In genomic region chr18:2900742-2901404, GRCh38 we compare ENCODE assay signal across 24 cellular contexts. TPM values are rescaled to one million over a fixed set of nuclear protein-coding genes. Genes with fewer than 3 reads are reported as not detected.
DNase-seq lines count a peak whose midpoint lies in the region; ATAC-seq, FAIRE-seq and TF ChIP-seq lines count a peak whose summit lies in the region.
"Had no signal": no experiment of that assay in that cellular context is flagged by ENCODE, and none has a peak within 500 bp of the region (broad histone marks: within the 10 kb centered on the region; RNA-seq: fewer than 3 reads in every experiment).

No MANE protein-coding gene starts in this region.

- H3K9me3 ChIP-seq in testis (no peaks in the 10 kb centered on the region), pancreas (no peaks in the 10 kb centered on the region)
- H3K9me3 ChIP-seq: psoas muscle, upper lobe of right lung had no signal

- H3K4me3 ChIP-seq in testis = no peak overlapping the region
- no peak overlapping the region for H3K4me3 ChIP-seq in pancreas
- H3K4me3 ChIP-seq: psoas muscle, smooth muscle cell, upper lobe of right lung had no signal

- H3K27me3 ChIP-seq in testis = no peaks in the 10 kb centered on the region
- no peaks in the 10 kb centered on the region for H3K27me3 ChIP-seq in pancreas
- H3K27me3 ChIP-seq: upper lobe of right lung had no signal

- H3K36me3 ChIP-seq in testis (ENCODE audit: low read depth, missing control alignments) (no peaks in the 10 kb centered on the region), pancreas (no peaks in the 10 kb centered on the region)
- H3K36me3 ChIP-seq: upper lobe of right lung had no signal

- H3K4me1 ChIP-seq in testis (peaks cover 18% of the 10 kb centered on the region), pancreas (no peaks in the 10 kb centered on the region)
- H3K4me1 ChIP-seq: psoas muscle had no signal

- WGBS in testis, 2 donors = 67 to 70% methylated on average over 7 of the region's 7 CpGs
- WGBS in pancreas, 2 donors = 68 to 72% methylated on average over 7 of the region's 7 CpGs

- peak; percentile 55 for DNase-seq in activated effector memory CD4-positive, alpha-beta T cell treated with anti-CD3 and anti-CD28 coated beads, Interleukin-2, amount 50 U/mL, for 16 hours
- DNase-seq in activated effector memory CD4-positive, alpha-beta T cell treated with Interleukin-2 at 50 U/mL for 16 hours = no peak
- DNase-seq in NCI-H69 (lab: John Stamatoyannopoulos, UW) (peak; percentile 32), islet precursor cell (peak; percentile 49), urothelium cell line (ENCODE audit: low spot score) (no peak), testis (no peak), pancreas (no peak)
- DNase-seq: ACHN; activated CD4-positive, alpha-beta T cell treated with anti-CD3 and anti-CD28 coated beads, Interleukin-2, amount 50 U/mL, for 48 hours; activated T-cell treated with anti-CD3 and anti-CD28 coated beads, Interleukin-2, amount 50 U/mL, for 4 hours; KBM-7; NCI-H2029 treated with DMSO at 0.1 percent for 48 hours; NCI-H446 treated with DMSO at 0.1 percent for 48 hours; stimulated activated CD4-positive, alpha-beta T cell treated with anti-CD3 and anti-CD28 coated beads, Interleukin-4, amount 100 ng/mL, for 1 hour; stimulated activated naive CD8-positive, alpha-beta T cell treated with anti-CD3 and anti-CD28 coated beads, Interleukin-15, amount 100 ng/mL, for 72 hours; T-helper 2 cell; upper lobe of right lung had no signal

- ATAC-seq in pancreas = no peak
- ATAC-seq in GM21515 (IDR thresholded peaks at IDR 0.05; ENCODE audit: unreplicated experiment) = no peak
- ATAC-seq: activated naive CD4-positive, alpha-beta T cell treated with anti-CD3 and anti-CD28 coated beads, Interleukin-2, amount 50 U/mL, for 72 hours; activated T-cell treated with anti-CD3 and anti-CD28 coated beads, Interleukin-2, amount 50 U/mL, for 4 hours; stimulated activated naive CD8-positive, alpha-beta T cell treated with anti-CD3 and anti-CD28 coated beads, Interleukin-15, amount 100 ng/mL, for 72 hours; upper lobe of right lung; WTC11 had no signal

- TF ChIP-seq CTCF in testis (IDR thresholded peaks at IDR 0.05) (no peak), pancreas (IDR thresholded peaks at IDR 0.05) (no peak)

- intact Hi-C loops in testis (cut with DNase I; ENCODE audit: low total_unique reads) = no loop called here
- intact Hi-C loops in pancreas (cut with DNase I) = no loop called here

- H3K27ac ChIP-seq in testis (no peak overlapping the region), pancreas (no peak overlapping the region)
- H3K27ac ChIP-seq: psoas muscle, upper lobe of right lung had no signal

- no peak for TF ChIP-seq POLR2A in testis (IDR thresholded peaks at IDR 0.05)

- FAIRE-seq in urothelium cell line (lab: Jason Lieb, UNC) (peak; percentile 55), pancreas (lab: Jason Lieb, UNC) (no peak)
- FAIRE-seq: GM12892 had no signal

RNA-seq across cellular contexts. Expression of gene EMILIN2, which starts 54.1 kb away (rescaled TPM):
- total RNA-seq in testis (10 to 100 TPM; 26.4 to 34.1 TPM), pancreas (10 to 100 TPM in 1 of 6 donors, 1 to 10 TPM in 3, under 1 TPM in 2; 0.43 to 11.0 (median 3.3) TPM)
- polyA plus RNA-seq in testis (ENCODE audit: insufficient read depth, low read depth, low replicate concordance) (21.4 TPM), pancreas (1 to 10 TPM; 2.8 to 4.0 TPM)
- polyA plus RNA-seq: neural cell had no signal

Comparison
In these comparisons a context has a peak if more than half of its experiments do, and no peak if none do; other contexts are left out.
1. DNase-seq: peak in activated effector memory CD4-positive, alpha-beta T cell treated with anti-CD3 and anti-CD28 coated beads, Interleukin-2, amount 50 U/mL, for 16 hours (single experiment), NCI-H69 (single experiment) and islet precursor cell (single experiment); none in activated effector memory CD4-positive, alpha-beta T cell treated with Interleukin-2 at 50 U/mL for 16 hours (single experiment), urothelium cell line (single experiment), testis (single experiment) and pancreas (0 of 6).